In the genomic region with DNA sequence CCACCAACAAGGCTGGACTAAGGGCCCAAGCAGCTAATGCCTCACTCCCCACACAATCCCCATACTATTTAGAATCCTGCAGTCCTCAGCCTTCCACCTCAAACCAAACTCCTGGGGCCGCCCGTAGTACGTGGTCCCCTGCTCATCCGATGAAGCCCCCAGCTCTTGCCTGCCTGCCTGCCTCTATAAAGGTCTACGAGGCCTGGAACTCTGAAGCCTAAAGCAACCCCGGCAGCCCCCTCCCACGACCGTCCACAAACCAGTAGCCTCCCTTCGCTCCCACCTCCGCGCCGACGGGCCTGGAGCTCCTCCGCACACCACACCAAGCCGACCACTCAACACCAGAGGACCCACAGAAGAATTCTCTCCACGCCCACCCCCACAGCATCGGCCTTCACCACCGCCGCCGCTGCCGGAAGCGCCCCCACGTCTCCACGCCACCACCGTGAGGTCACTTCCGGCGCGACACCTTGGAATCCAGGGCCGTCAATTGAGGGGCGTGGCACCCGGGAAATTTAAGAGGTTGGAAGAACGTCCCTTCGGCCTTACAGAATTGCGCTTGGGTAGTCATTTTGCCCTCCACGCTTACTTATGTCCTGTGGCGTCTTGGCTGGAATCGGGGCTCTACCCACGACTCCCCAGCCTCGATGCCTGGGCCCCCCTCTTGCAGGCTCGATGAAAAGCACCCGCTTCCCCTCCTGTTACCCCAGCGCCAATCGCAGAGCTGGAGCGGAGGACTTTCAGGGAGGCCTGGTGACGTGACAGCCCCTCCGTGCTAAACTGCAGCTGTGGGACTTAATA, we compare ENCODE assay signal across 1 cellular context.
TF ChIP-seq lines count a peak whose summit lies in the region.

A gene with protein sequence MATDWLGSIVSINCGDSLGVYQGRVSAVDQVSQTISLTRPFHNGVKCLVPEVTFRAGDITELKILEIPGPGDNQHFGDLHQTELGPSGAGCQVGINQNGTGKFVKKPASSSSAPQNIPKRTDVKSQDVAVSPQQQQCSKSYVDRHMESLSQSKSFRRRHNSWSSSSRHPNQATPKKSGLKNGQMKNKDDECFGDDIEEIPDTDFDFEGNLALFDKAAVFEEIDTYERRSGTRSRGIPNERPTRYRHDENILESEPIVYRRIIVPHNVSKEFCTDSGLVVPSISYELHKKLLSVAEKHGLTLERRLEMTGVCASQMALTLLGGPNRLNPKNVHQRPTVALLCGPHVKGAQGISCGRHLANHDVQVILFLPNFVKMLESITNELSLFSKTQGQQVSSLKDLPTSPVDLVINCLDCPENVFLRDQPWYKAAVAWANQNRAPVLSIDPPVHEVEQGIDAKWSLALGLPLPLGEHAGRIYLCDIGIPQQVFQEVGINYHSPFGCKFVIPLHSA (minus strand): TSS at position 428 of the 801 bp plus-strand sequence. CDS start 20,900 bp downstream, outside the sequence.

TF ChIP-seq in K562, 482 proteins besides CTCF, POLR2A, EP300 and RAD21 (continued from another document and continues in another):
- TF ChIP-seq, protein P1, sequence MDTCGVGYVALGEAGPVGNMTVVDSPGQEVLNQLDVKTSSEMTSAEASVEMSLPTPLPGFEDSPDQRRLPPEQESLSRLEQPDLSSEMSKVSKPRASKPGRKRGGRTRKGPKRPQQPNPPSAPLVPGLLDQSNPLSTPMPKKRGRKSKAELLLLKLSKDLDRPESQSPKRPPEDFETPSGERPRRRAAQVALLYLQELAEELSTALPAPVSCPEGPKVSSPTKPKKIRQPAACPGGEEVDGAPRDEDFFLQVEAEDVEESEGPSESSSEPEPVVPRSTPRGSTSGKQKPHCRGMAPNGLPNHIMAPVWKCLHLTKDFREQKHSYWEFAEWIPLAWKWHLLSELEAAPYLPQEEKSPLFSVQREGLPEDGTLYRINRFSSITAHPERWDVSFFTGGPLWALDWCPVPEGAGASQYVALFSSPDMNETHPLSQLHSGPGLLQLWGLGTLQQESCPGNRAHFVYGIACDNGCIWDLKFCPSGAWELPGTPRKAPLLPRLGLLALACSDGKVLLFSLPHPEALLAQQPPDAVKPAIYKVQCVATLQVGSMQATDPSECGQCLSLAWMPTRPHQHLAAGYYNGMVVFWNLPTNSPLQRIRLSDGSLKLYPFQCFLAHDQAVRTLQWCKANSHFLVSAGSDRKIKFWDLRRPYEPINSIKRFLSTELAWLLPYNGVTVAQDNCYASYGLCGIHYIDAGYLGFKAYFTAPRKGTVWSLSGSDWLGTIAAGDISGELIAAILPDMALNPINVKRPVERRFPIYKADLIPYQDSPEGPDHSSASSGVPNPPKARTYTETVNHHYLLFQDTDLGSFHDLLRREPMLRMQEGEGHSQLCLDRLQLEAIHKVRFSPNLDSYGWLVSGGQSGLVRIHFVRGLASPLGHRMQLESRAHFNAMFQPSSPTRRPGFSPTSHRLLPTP (IDR thresholded peaks at IDR 0.05; ENCODE audit: borderline replicate concordance, extremely low read depth, insufficient read length): no peak
- no peak for TF ChIP-seq RAD51 (IDR thresholded peaks at IDR 0.05; ENCODE audit: borderline replicate concordance, low read depth)
- TF ChIP-seq KDM4B (IDR thresholded peaks at IDR 0.05; ENCODE audit: borderline replicate concordance in 2 of 2, low read depth in 1 of 2): peak in 1 of 2 experiments; percentile 95; a peak in 2 of 4 replicates
- TF ChIP-seq SAFB2 (IDR thresholded peaks at IDR 0.05; ENCODE audit: borderline replicate concordance, low read depth, low read length, severe bottlenecking): no peak
- TF ChIP-seq JUN (IDR thresholded peaks at IDR 0.05; ENCODE audit: borderline replicate concordance, low read depth, low read length): no peak
- TF ChIP-seq JUN (CRISPR knock-in tag; IDR thresholded peaks at IDR 0.05; ENCODE audit: borderline replicate concordance): 0 out of 2 replicates have a peak, but pooled peaks have one; percentile 26
- peak; percentile 88 for TF ChIP-seq RBFOX2 (IDR thresholded peaks at IDR 0.05; ENCODE audit: low read depth, low read length)
- peak; percentile 54 to 99; a peak in 3 of 4 replicates for TF ChIP-seq HDAC1 (IDR thresholded peaks at IDR 0.05)
- no peak for TF ChIP-seq ASH1L (IDR thresholded peaks at IDR 0.05; ENCODE audit: borderline replicate concordance, low read depth, partially characterized antibody)
- no peak for TF ChIP-seq PHTF2 (CRISPR knock-in tag; IDR thresholded peaks at IDR 0.05)
- TF ChIP-seq, protein P2, sequence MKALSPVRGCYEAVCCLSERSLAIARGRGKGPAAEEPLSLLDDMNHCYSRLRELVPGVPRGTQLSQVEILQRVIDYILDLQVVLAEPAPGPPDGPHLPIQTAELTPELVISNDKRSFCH (CRISPR knock-in tag; IDR thresholded peaks at IDR 0.05): no peak
- TF ChIP-seq, protein P2 (tag; IDR thresholded peaks at IDR 0.05): no peak
- TF ChIP-seq, protein P3, sequence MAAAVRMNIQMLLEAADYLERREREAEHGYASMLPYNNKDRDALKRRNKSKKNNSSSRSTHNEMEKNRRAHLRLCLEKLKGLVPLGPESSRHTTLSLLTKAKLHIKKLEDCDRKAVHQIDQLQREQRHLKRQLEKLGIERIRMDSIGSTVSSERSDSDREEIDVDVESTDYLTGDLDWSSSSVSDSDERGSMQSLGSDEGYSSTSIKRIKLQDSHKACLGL (CRISPR knock-in tag; IDR thresholded peaks at IDR 0.05; ENCODE audit: borderline replicate concordance, poor library complexity, severe bottlenecking): peak; percentile 39
- TF ChIP-seq, protein P4, sequence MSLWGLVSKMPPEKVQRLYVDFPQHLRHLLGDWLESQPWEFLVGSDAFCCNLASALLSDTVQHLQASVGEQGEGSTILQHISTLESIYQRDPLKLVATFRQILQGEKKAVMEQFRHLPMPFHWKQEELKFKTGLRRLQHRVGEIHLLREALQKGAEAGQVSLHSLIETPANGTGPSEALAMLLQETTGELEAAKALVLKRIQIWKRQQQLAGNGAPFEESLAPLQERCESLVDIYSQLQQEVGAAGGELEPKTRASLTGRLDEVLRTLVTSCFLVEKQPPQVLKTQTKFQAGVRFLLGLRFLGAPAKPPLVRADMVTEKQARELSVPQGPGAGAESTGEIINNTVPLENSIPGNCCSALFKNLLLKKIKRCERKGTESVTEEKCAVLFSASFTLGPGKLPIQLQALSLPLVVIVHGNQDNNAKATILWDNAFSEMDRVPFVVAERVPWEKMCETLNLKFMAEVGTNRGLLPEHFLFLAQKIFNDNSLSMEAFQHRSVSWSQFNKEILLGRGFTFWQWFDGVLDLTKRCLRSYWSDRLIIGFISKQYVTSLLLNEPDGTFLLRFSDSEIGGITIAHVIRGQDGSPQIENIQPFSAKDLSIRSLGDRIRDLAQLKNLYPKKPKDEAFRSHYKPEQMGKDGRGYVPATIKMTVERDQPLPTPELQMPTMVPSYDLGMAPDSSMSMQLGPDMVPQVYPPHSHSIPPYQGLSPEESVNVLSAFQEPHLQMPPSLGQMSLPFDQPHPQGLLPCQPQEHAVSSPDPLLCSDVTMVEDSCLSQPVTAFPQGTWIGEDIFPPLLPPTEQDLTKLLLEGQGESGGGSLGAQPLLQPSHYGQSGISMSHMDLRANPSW (CRISPR knock-in tag; IDR thresholded peaks at IDR 0.05): no peak
- TF ChIP-seq LCOR (CRISPR knock-in tag; IDR thresholded peaks at IDR 0.05): no peak
- TF ChIP-seq HOXB6 (CRISPR knock-in tag; IDR thresholded peaks at IDR 0.05; ENCODE audit: borderline replicate concordance): no peak
- no peak for TF ChIP-seq ZNF347 (CRISPR knock-in tag; IDR thresholded peaks at IDR 0.05; ENCODE audit: low read depth)
- TF ChIP-seq GTF2E2 (tag; IDR thresholded peaks at IDR 0.05): no peak
- no peak for TF ChIP-seq ZNF274 (IDR thresholded peaks at IDR 0.05; ENCODE audit: borderline replicate concordance, low read depth, low read length)
- TF ChIP-seq KDM5B (IDR thresholded peaks at IDR 0.05; ENCODE audit: insufficient replicate concordance, low read depth, low read length): peak; percentile 81
- no peak for TF ChIP-seq SETDB1 (IDR thresholded peaks at IDR 0.05; ENCODE audit: low read length)
- peak; percentile 85 for TF ChIP-seq POLR2G (IDR thresholded peaks at IDR 0.05; ENCODE audit: low read depth, low read length)
- 0 out of 2 replicates have a peak, but pooled peaks have one; percentile 37 for TF ChIP-seq CBFB (CRISPR knock-in tag; IDR thresholded peaks at IDR 0.05)
- TF ChIP-seq MTA3 (IDR thresholded peaks at IDR 0.05; ENCODE audit: borderline replicate concordance): 0 out of 2 replicates have a peak, but pooled peaks have one; percentile 36
- TF ChIP-seq NCOR1 (IDR thresholded peaks at IDR 0.05): no peak
- no peak for TF ChIP-seq ZBTB8A (IDR thresholded peaks at IDR 0.05; ENCODE audit: partially characterized antibody)
- no peak for TF ChIP-seq TFAM (CRISPR knock-in tag; conservative IDR thresholded peaks at IDR 0.05)
- no peak for TF ChIP-seq NONO (IDR thresholded peaks at IDR 0.05; ENCODE audit: low read depth in 2 of 2, low read length in 1 of 2)
- no peak for TF ChIP-seq HEY1 (CRISPR knock-in tag; IDR thresholded peaks at IDR 0.05; ENCODE audit: borderline replicate concordance)
- TF ChIP-seq NCOA6 (IDR thresholded peaks at IDR 0.05): no peak
- no peak for TF ChIP-seq KDM1A (IDR thresholded peaks at IDR 0.05)
- TF ChIP-seq, protein P5, sequence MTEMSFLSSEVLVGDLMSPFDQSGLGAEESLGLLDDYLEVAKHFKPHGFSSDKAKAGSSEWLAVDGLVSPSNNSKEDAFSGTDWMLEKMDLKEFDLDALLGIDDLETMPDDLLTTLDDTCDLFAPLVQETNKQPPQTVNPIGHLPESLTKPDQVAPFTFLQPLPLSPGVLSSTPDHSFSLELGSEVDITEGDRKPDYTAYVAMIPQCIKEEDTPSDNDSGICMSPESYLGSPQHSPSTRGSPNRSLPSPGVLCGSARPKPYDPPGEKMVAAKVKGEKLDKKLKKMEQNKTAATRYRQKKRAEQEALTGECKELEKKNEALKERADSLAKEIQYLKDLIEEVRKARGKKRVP (CRISPR knock-in tag; IDR thresholded peaks at IDR 0.05): no peak
- TF ChIP-seq, protein P6, sequence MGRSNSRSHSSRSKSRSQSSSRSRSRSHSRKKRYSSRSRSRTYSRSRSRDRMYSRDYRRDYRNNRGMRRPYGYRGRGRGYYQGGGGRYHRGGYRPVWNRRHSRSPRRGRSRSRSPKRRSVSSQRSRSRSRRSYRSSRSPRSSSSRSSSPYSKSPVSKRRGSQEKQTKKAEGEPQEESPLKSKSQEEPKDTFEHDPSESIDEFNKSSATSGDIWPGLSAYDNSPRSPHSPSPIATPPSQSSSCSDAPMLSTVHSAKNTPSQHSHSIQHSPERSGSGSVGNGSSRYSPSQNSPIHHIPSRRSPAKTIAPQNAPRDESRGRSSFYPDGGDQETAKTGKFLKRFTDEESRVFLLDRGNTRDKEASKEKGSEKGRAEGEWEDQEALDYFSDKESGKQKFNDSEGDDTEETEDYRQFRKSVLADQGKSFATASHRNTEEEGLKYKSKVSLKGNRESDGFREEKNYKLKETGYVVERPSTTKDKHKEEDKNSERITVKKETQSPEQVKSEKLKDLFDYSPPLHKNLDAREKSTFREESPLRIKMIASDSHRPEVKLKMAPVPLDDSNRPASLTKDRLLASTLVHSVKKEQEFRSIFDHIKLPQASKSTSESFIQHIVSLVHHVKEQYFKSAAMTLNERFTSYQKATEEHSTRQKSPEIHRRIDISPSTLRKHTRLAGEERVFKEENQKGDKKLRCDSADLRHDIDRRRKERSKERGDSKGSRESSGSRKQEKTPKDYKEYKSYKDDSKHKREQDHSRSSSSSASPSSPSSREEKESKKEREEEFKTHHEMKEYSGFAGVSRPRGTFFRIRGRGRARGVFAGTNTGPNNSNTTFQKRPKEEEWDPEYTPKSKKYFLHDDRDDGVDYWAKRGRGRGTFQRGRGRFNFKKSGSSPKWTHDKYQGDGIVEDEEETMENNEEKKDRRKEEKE (IDR thresholded peaks at IDR 0.05; ENCODE audit: borderline replicate concordance in 1 of 2, control insufficient read depth in 1 of 2, low read depth in 2 of 2, low read length in 1 of 2): no peak
- no peak for TF ChIP-seq FOXM1 (IDR thresholded peaks at IDR 0.05; ENCODE audit: low read depth)
- no peak for TF ChIP-seq FOXM1 (CRISPR knock-in tag; IDR thresholded peaks at IDR 0.05; ENCODE audit: low read depth)
- no peak for TF ChIP-seq STAT5A (IDR thresholded peaks at IDR 0.05; ENCODE audit: borderline replicate concordance, low read length)
- TF ChIP-seq, protein P7, sequence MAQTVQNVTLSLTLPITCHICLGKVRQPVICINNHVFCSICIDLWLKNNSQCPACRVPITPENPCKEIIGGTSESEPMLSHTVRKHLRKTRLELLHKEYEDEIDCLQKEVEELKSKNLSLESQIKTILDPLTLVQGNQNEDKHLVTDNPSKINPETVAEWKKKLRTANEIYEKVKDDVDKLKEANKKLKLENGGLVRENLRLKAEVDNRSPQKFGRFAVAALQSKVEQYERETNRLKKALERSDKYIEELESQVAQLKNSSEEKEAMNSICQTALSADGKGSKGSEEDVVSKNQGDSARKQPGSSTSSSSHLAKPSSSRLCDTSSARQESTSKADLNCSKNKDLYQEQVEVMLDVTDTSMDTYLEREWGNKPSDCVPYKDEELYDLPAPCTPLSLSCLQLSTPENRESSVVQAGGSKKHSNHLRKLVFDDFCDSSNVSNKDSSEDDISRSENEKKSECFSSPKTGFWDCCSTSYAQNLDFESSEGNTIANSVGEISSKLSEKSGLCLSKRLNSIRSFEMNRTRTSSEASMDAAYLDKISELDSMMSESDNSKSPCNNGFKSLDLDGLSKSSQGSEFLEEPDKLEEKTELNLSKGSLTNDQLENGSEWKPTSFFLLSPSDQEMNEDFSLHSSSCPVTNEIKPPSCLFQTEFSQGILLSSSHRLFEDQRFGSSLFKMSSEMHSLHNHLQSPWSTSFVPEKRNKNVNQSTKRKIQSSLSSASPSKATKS (CRISPR knock-in tag; IDR thresholded peaks at IDR 0.05): no peak
- TF ChIP-seq MEF2D (tag; conservative IDR thresholded peaks at IDR 0.05; ENCODE audit: low read depth): no peak
- TF ChIP-seq U2AF2 (optimal IDR thresholded peaks at IDR 0.05; ENCODE audit: low read depth, low read length): no peak
- TF ChIP-seq ZC3H8 (IDR thresholded peaks at IDR 0.05): no peak
- no peak for TF ChIP-seq SOX6 (IDR thresholded peaks at IDR 0.05)
- no peak for TF ChIP-seq CHD2 (IDR thresholded peaks at IDR 0.05; ENCODE audit: low read depth, low read length)
- TF ChIP-seq POU5F1 (IDR thresholded peaks at IDR 0.05; ENCODE audit: borderline replicate concordance, low read depth, low read length, partially characterized antibody): no peak
- TF ChIP-seq ZNF830 (CRISPR knock-in tag; IDR thresholded peaks at IDR 0.05): no peak
- TF ChIP-seq HMG20A (CRISPR knock-in tag; conservative IDR thresholded peaks at IDR 0.05): no peak
- no peak for TF ChIP-seq ZNF778 (CRISPR knock-in tag; IDR thresholded peaks at IDR 0.05)
- TF ChIP-seq HNRNPK (IDR thresholded peaks at IDR 0.05; ENCODE audit: low read depth, low read length, poor library complexity, severe bottlenecking): no peak
- no peak for TF ChIP-seq E2F3 (CRISPR knock-in tag; IDR thresholded peaks at IDR 0.05)
- no peak for TF ChIP-seq ZFP36 (IDR thresholded peaks at IDR 0.05; ENCODE audit: low read depth, low read length, partially characterized antibody)
- no peak for TF ChIP-seq POLR3G (IDR thresholded peaks at IDR 0.05; ENCODE audit: extremely low read depth, insufficient read length, insufficient replicate concordance)
- TF ChIP-seq SMAD4 (CRISPR knock-in tag; conservative IDR thresholded peaks at IDR 0.05): no peak; the same call in 1 of the 2 replicates
